Comparison of ENCODE assay signal across 8 cellular contexts in the genomic region with DNA sequence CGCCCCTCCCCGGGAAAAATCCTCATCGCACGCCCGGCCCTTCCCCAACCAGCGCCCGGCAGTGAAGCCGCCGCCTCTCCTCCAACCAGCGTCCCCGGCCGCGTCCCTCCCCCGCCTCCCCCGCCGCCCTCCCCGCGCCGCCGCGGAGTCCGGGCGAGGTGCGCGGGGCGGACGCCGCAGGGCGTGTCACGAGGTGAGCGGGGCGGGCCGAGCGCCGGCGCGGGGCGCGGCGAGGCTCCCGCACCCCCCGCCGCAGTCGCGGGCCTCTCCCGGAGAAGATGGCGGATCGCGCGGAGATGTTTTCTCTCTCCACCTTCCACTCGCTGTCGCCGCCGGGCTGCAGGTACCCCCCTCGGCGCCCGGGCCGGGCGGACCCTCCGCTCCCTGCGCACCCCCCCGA. TPM values are rescaled to one million over a fixed set of nuclear protein-coding genes. Genes with fewer than 3 reads are reported as not detected.
DNase-seq lines count a peak whose midpoint lies in the region; ATAC-seq, FAIRE-seq and TF ChIP-seq lines count a peak whose summit lies in the region.

MAPK8IP2 (plus strand) TSS at position 253 of the 400 bp plus-strand sequence; CDS start at position 279, 26 bp downstream.

- no peaks in the 10 kb centered on the region for H3K9me3 Mint-ChIP-seq in endothelial cell (ENCODE audit: unreplicated experiment)

- peak within 1 kb of the TSS; percentile 77 for H3K4me3 Mint-ChIP-seq in endothelial cell (ENCODE audit: unreplicated experiment)

- peaks cover 19% of the 10 kb centered on the region for H3K27me3 Mint-ChIP-seq in endothelial cell (ENCODE audit: unreplicated experiment)

- intact Hi-C loops in pancreas (cut with DNase I), result no loop called here

- peak within 1 kb of the TSS; percentile 16 for H3K27ac Mint-ChIP-seq in endothelial cell (ENCODE audit: unreplicated experiment)

- H3K9me3 ChIP-seq in NT2/D1 (ENCODE audit: insufficient read depth, low read length) (no peaks in the 10 kb centered on the region), pancreas (no peaks in the 10 kb centered on the region)

- no peak for FAIRE-seq in pancreas (lab: Jason Lieb, UNC)

- peaks cover 3% of the 10 kb centered on the region for H3K4me1 ChIP-seq in NT2/D1 (ENCODE audit: insufficient read depth, insufficient read length)
- peaks cover 0 to 3% (median 0%) of the 10 kb centered on the region in 3 donors for H3K4me1 ChIP-seq in pancreas

- H3K27ac ChIP-seq in pancreas, result no peak within 1 kb of the TSS

- H3K27me3 ChIP-seq in NT2/D1 (ENCODE audit: insufficient read depth, insufficient read length), result no peaks in the 10 kb centered on the region
- H3K27me3 ChIP-seq in pancreas, result no peaks in the 10 kb centered on the region

- DNase-seq in NCI-H1436 (lab: John Stamatoyannopoulos, UW) (peak; percentile 49), NCI-H1436 treated with DMSO at 0.1 percent for 48 hours (lab: John Stamatoyannopoulos, UW) (no peak), NT2/D1 (ENCODE audit: low read depth, low spot score) (no peak), endothelial cell (ENCODE audit: low spot score) (no peak), pancreas (peak in 3 of 6 donors; percentile 17 to 71 (median 64)), dermis blood vessel endothelial cell (no peak), T1000 (lab: John Stamatoyannopoulos, UW) (no peak)

- ATAC-seq in pancreas, result peak; percentile 49 to 79 (median 62)
- no peak for ATAC-seq in HG03565 (IDR thresholded peaks at IDR 0.05; ENCODE audit: unreplicated experiment)

- peaks cover 11% of the 10 kb centered on the region for H3K4me1 Mint-ChIP-seq in endothelial cell (ENCODE audit: unreplicated experiment)

- peak within 1 kb of the TSS; percentile 58 for H3K9ac ChIP-seq in NT2/D1 (ENCODE audit: insufficient read length, low read depth)

- TF ChIP-seq CTCF in endothelial cell (IDR thresholded peaks at IDR 0.05; ENCODE audit: unreplicated experiment) (no peak), pancreas (IDR thresholded peaks at IDR 0.05) (no peak)

- H3K36me3 ChIP-seq in NT2/D1 (ENCODE audit: insufficient read depth, insufficient read length, low read length) (peaks cover 16% of the 10 kb centered on the region), pancreas (no peaks in the 10 kb centered on the region)

- WGBS in pancreas, 2 donors, result 0 to 1% methylated on average over 30 to 58 of the region's 62 CpGs

- peaks cover 7% of the 10 kb centered on the region for H3K36me3 Mint-ChIP-seq in endothelial cell (ENCODE audit: low read depth, unreplicated experiment)

- H3K4me3 ChIP-seq in NT2/D1 (ENCODE audit: insufficient read length, low read depth) (peak within 1 kb of the TSS; percentile 37), pancreas (peak within 1 kb of the TSS; percentile 5 to 52 (median 28))

RNA-seq across cellular contexts. Expression of gene MAPK8IP2, which starts in this region (rescaled TPM):
- total RNA-seq in endothelial cell (ENCODE audit: unreplicated experiment) (0.69 TPM), pancreas (1 to 10 TPM; 1.4 to 3.0 (median 2.3) TPM), dermis blood vessel endothelial cell (0.34 and 0.51 TPM in 2 replicates)
- polyA plus RNA-seq in pancreas, result 10 to 100 TPM in 1 of 2 donors, 1 to 10 TPM in 1; 3.3 to 10.0 TPM
